1 cellular context compared by ENCODE assay signal in the genomic region with DNA sequence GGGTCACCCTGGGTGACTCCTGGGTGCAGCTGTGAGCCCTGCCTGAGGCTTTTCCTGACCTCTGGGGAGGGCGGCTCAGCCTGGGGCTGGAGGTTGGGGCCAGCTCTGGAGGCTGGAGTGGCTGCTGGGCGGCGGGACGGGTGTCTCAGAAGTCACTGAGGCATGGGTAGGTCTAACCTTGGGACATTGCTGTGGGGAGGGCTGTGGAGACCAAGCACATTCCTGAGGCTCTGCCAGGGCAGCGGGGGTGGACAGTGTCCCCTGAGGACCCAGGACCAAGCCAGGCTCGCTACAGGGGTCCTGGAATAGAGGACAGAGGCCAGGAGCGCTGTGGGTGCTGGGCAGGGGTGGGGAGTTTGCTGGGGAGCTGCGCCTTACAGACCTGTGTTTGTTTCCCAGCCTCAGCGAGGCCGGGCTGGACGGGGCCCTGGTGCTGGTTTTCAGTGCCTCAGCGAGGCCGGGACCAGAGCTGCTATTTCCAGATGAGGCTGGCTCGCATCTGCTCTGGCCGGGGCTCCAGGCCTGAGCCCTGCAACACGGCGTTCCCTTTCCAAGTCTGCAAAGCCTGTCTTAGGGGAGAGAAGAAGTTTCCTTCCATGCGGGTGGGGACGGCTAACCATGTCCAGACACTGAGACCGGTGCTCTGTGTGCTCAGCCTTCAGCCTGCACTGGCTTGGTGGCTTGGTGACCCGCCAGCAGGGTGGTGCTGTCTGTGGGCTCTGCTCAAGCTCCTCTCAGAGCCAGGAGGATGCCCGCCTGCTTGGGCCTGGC.
TF ChIP-seq lines count a peak whose summit lies in the region.

No MANE protein-coding gene starts in this region.

TF ChIP-seq in SK-N-SH treated with all-trans-retinoic acid at 6 μM for 48 hours, 23 proteins besides CTCF, POLR2A, EP300 and RAD21 (continued from another document):
- TF ChIP-seq, protein P1, sequence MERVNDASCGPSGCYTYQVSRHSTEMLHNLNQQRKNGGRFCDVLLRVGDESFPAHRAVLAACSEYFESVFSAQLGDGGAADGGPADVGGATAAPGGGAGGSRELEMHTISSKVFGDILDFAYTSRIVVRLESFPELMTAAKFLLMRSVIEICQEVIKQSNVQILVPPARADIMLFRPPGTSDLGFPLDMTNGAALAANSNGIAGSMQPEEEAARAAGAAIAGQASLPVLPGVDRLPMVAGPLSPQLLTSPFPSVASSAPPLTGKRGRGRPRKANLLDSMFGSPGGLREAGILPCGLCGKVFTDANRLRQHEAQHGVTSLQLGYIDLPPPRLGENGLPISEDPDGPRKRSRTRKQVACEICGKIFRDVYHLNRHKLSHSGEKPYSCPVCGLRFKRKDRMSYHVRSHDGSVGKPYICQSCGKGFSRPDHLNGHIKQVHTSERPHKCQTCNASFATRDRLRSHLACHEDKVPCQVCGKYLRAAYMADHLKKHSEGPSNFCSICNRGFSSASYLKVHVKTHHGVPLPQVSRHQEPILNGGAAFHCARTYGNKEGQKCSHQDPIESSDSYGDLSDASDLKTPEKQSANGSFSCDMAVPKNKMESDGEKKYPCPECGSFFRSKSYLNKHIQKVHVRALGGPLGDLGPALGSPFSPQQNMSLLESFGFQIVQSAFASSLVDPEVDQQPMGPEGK (CRISPR knock-in tag; IDR thresholded peaks at IDR 0.05; ENCODE audit: borderline replicate concordance), result no peak
- no peak for TF ChIP-seq PPARA (CRISPR knock-in tag; IDR thresholded peaks at IDR 0.05; ENCODE audit: borderline replicate concordance)
